In the genomic region with DNA sequence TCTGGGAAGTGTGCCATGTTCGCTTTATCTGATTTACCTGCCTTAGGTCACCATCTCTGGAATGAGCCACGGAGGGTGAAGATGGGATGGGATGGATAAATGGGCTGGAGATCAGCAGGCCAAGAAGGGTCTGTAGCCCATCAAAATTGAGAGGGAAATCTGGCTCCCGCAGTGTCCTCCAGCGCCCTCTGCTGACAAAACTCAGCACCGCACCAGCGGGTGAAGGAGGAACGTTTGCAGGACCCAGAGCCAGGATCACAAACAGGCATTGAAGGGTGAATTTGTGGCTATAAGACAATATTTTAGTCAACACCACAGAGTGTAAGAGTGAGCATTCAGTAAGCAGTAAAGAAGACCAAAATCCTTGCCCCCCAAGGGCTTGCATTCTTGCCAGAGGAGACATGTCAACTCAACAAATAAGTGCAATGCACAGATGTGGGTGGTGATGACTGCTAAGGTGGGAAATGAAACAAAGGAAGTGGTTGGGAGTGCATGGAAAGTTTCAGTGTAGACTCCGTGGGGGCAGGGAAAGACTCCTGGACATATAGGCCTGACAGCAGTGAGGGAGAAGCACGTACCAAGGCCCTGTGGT, we compare ENCODE assay signal across 9 cellular contexts.
A peak's percentile ranks its signal among the peaks of the same experiment; 100 is the strongest.
DNase-seq lines count a peak whose midpoint lies in the region; ATAC-seq and TF ChIP-seq lines count a peak whose summit lies in the region.
"Had no signal": no experiment of that assay in that cellular context is flagged by ENCODE, and none has a peak within 500 bp of the region (broad histone marks: within the 10 kb centered on the region; RNA-seq: fewer than 3 reads in every experiment).

No MANE protein-coding gene starts in this region.

- peaks cover 3% of the 10 kb centered on the region for H3K27me3 Mint-ChIP-seq in activated CD8-positive, alpha-beta T cell treated with anti-CD3 and anti-CD28 coated beads for 36 hours

- no peak overlapping the region for H3K4me3 Mint-ChIP-seq in activated CD8-positive, alpha-beta T cell treated with anti-CD3 and anti-CD28 coated beads for 36 hours
- H3K4me3 Mint-ChIP-seq: memory B cell had no signal

- H3K27me3 ChIP-seq in HAP-1 (ENCODE audit: low read depth) (no peaks in the 10 kb centered on the region), lower lobe of right lung (ENCODE audit: low read depth) (no peaks in the 10 kb centered on the region)

- H3K4me3 ChIP-seq in HAP-1 (no peak overlapping the region), lower lobe of right lung (no peak overlapping the region)

- peak; percentile 40 for DNase-seq in CD1c-positive myeloid dendritic cell (ENCODE audit: extremely low spot score)
- DNase-seq in HAP-1 (ENCODE audit: low spot score in 2 of 2), result peak; percentile 8 to 75
- peak; percentile 66 for DNase-seq in activated CD8-positive, alpha-beta T cell treated with anti-CD3 and anti-CD28 coated beads for 36 hours
- DNase-seq in lower lobe of right lung, result no peak
- no peak for DNase-seq in NOMO-1 treated with DMSO at 0.1 percent for 48 hours (lab: John Stamatoyannopoulos, UW; ENCODE audit: unreplicated experiment)
- no peak for DNase-seq in activated gamma-delta T cell (lab: John Stamatoyannopoulos, UW)

- H3K36me3 ChIP-seq in HAP-1 (replicated peaks), result no peaks in the 10 kb centered on the region
- no peaks in the 10 kb centered on the region for H3K36me3 ChIP-seq in lower lobe of right lung

- H3K27ac ChIP-seq in lower lobe of right lung, result no peak overlapping the region

- H3K9me3 Mint-ChIP-seq in activated CD8-positive, alpha-beta T cell treated with anti-CD3 and anti-CD28 coated beads for 36 hours, result peaks cover 2% of the 10 kb centered on the region

- H3K4me1 ChIP-seq in HAP-1 (no peaks in the 10 kb centered on the region), lower lobe of right lung (no peaks in the 10 kb centered on the region)

- in situ Hi-C loops in HAP-1 (cut with MboI; ENCODE audit: low sequenced_read_pairs), result no loop called here

- TF ChIP-seq CTCF in activated CD8-positive, alpha-beta T cell treated with anti-CD3 and anti-CD28 coated beads for 36 hours (IDR thresholded peaks at IDR 0.05), result peak; percentile 71
- peak; percentile 64 for TF ChIP-seq CTCF in lower lobe of right lung (IDR thresholded peaks at IDR 0.05)

- peaks cover 5% of the 10 kb centered on the region for H3K4me1 Mint-ChIP-seq in activated CD8-positive, alpha-beta T cell treated with anti-CD3 and anti-CD28 coated beads for 36 hours (ENCODE audit: low read depth)
- H3K4me1 Mint-ChIP-seq: memory B cell had no signal

- H3K9me3 ChIP-seq in HAP-1, result no peaks in the 10 kb centered on the region
- H3K9me3 ChIP-seq in lower lobe of right lung, result no peaks in the 10 kb centered on the region

- ATAC-seq in activated CD8-positive, alpha-beta T cell treated with anti-CD3 and anti-CD28 coated beads for 36 hours, result no peak
- peak; percentile 46 to 53 for ATAC-seq in lower lobe of right lung
- no peak for ATAC-seq in GM21825 (IDR thresholded peaks at IDR 0.05; ENCODE audit: unreplicated experiment)
- ATAC-seq in HG03565 (IDR thresholded peaks at IDR 0.05; ENCODE audit: unreplicated experiment), result no peak

- intact Hi-C loops in activated CD8-positive, alpha-beta T cell treated with anti-CD3 and anti-CD28 coated beads for 36 hours (cut with micrococcal nuclease), result no loop called here
- intact Hi-C loops in lower lobe of right lung (cut with DNase I), result no loop called here

- no peak overlapping the region for H3K27ac Mint-ChIP-seq in activated CD8-positive, alpha-beta T cell treated with anti-CD3 and anti-CD28 coated beads for 36 hours
- H3K27ac Mint-ChIP-seq: memory B cell had no signal

- POLR2A ChIA-PET in activated CD8-positive, alpha-beta T cell treated with anti-CD3 and anti-CD28 coated beads for 36 hours (lab: Charles Lee), result no interaction called here

- CTCF ChIA-PET in activated CD8-positive, alpha-beta T cell treated with anti-CD3 and anti-CD28 coated beads for 36 hours (lab: Charles Lee), result interaction anchor here (1.0 to 1.7 kb wide), 4 partner anchors 11 to 72 kb away, joined by 3 to 8 read pairs (median 4); no protein-coding TSS in a partner anchor

- H3K36me3 Mint-ChIP-seq in activated CD8-positive, alpha-beta T cell treated with anti-CD3 and anti-CD28 coated beads for 36 hours (ENCODE audit: low read depth), result no peaks in the 10 kb centered on the region
- H3K36me3 Mint-ChIP-seq: memory B cell had no signal

Comparison
In these comparisons a context has a peak if more than half of its experiments do, and no peak if none do; other contexts are left out.
1. DNase-seq: peak in CD1c-positive myeloid dendritic cell (single experiment), HAP-1 (2 of 2) and activated CD8-positive, alpha-beta T cell treated with anti-CD3 and anti-CD28 coated beads for 36 hours (single experiment); none in lower lobe of right lung (single experiment), NOMO-1 treated with DMSO at 0.1 percent for 48 hours (single experiment) and activated gamma-delta T cell (single experiment).
2. ATAC-seq: peak in lower lobe of right lung (2 of 2); none in activated CD8-positive, alpha-beta T cell treated with anti-CD3 and anti-CD28 coated beads for 36 hours (single experiment), GM21825 (single experiment) and HG03565 (single experiment).